ENCODE assay signal across 9 cellular contexts in the genomic region with DNA sequence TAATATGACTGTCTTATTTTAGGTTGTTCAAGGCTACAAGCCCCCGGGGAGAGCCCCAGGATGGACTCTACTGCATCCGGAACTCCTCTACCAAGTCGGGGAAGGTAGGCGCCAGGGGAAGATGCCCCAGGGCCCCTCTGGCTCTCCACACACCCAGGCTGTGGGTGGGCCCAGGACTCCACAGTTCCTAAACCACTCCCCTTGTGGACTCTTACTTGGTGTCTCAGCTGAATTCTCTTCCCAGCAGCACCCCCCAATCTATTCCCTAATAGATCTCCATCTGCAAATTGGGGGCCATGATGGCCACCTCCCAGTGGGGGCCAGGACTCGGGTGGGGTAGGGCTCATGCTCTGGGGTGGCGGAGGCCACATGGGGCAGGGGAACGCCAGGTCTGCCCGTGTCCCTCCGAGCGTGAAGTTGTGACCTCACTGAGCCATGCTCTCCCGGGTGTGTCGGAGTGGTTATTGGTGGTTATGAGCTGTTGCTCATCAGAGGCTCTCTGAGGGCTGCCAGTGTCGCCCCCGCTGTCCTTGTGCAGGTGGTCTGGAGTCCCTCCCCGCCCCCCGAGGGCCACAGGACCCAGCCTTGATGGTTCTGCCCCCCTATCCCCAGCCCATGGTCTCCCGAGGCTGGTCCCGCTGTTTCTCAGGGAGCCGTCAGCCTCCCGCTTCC. TPM values are rescaled to one million over a fixed set of nuclear protein-coding genes. Genes with fewer than 3 reads are reported as not detected.
A peak's percentile ranks its signal among the peaks of the same experiment; 100 is the strongest.
DNase-seq lines count a peak whose midpoint lies in the region; ATAC-seq, FAIRE-seq and TF ChIP-seq lines count a peak whose summit lies in the region.
"Had no signal": no experiment of that assay in that cellular context is flagged by ENCODE, and none has a peak within 500 bp of the region (broad histone marks: within the 10 kb centered on the region; RNA-seq: fewer than 3 reads in every experiment).

No MANE protein-coding gene starts in this region.

- H3K9me3 ChIP-seq in kidney (ENCODE audit: control insufficient read depth in 1 of 2, low read length in 2 of 2), result no peaks in the 10 kb centered on the region

- DNase-seq in GM12865 (ENCODE audit: low read depth) (peak; percentile 78), glomerular visceral epithelial cell (ENCODE audit: extremely low spot score) (peak; percentile 48), LoVo (ENCODE audit: low spot score) (no peak), AG20443 (ENCODE audit: low spot score) (no peak), kidney (no peak), SHP77 (lab: John Stamatoyannopoulos, UW) (no peak)
- DNase-seq: RPMI8226 had no signal

- H3K36me3 ChIP-seq in kidney (ENCODE audit: control insufficient read depth in 1 of 2, insufficient read depth in 2 of 2, low read length in 2 of 2), result peaks cover 12 to 28% of the 10 kb centered on the region in 2 donors

- intact Hi-C loops in kidney (cut with DNase I), result no loop called here

- H3K9ac ChIP-seq in kidney (ENCODE audit: low read length in 2 of 2), result no peak overlapping the region

- H3K4me3 ChIP-seq in GM12865 (ENCODE audit: low read depth, low read length), result no peak overlapping the region
- H3K4me3 ChIP-seq in kidney (ENCODE audit: low read length in 2 of 2), result no peak overlapping the region

- no peak for FAIRE-seq in kidney (lab: Jason Lieb, UNC)

- no peak for TF ChIP-seq CTCF in GM12865 (IDR thresholded peaks at IDR 0.05; ENCODE audit: insufficient read depth, low read depth, low read length, missing control alignments)
- TF ChIP-seq CTCF in kidney (IDR thresholded peaks at IDR 0.05; ENCODE audit: borderline replicate concordance, extremely low read depth, insufficient read depth), result no peak

- ATAC-seq in GM19351 (IDR thresholded peaks at IDR 0.05; ENCODE audit: unreplicated experiment) (peak; percentile 84), HG03066 (IDR thresholded peaks at IDR 0.05; ENCODE audit: low read depth, unreplicated experiment) (peak; percentile 70)

- peaks cover 0 to 2% of the 10 kb centered on the region in 2 donors for H3K4me1 ChIP-seq in kidney (ENCODE audit: control insufficient read depth in 1 of 2, insufficient read depth in 1 of 2, low read depth in 1 of 2, low read length in 2 of 2)

- H3K27ac ChIP-seq in kidney (ENCODE audit: low read depth in 2 of 2, low read length in 2 of 2), result no peak overlapping the region

RNA-seq across cellular contexts. Expression of a gene that starts 11.2 kb away (rescaled TPM):
- total RNA-seq in kidney, result 313 TPM
- polyA plus RNA-seq in kidney (ENCODE audit: insufficient read depth, low read depth, low replicate concordance), result 232 TPM

RNA-seq across cellular contexts. Expression of a gene that starts 39.6 kb away (rescaled TPM):
- total RNA-seq in kidney, result 128 TPM
- 27.3 TPM for polyA plus RNA-seq in kidney (ENCODE audit: insufficient read depth, low read depth, low replicate concordance)

Comparison
In these comparisons a context has a peak if more than half of its experiments do, and no peak if none do; other contexts are left out.
1. DNase-seq: peak in GM12865 (single experiment) and glomerular visceral epithelial cell (single experiment); none in LoVo (single experiment), AG20443 (single experiment), kidney (single experiment) and SHP77 (0 of 2).